25 cellular contexts compared by ENCODE assay signal in the genomic region with DNA sequence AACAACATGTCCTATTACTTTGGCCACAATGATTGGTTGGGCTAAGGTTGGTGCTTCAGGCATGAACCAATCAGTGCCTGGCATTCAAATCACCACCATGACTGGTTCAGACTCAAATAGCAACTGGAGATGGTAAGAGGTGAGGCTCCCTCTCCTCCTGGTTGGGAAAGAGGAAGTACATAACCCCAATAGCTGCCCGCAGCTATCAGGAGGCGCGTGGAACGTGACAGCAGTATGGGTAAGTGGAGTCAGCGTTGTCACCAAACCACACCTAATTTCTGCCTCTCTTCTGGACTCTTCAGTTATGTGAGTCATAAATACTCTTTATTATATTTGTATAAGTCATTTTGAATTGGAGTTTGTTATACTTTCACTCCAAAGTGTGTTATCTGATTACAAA. TPM values are rescaled to one million over a fixed set of nuclear protein-coding genes. Genes with fewer than 3 reads are reported as not detected.
DNase-seq lines count a peak whose midpoint lies in the region; ATAC-seq and TF ChIP-seq lines count a peak whose summit lies in the region.
"Had no signal": no experiment of that assay in that cellular context is flagged by ENCODE, and none has a peak within 500 bp of the region (broad histone marks: within the 10 kb centered on the region; RNA-seq: fewer than 3 reads in every experiment).

No MANE protein-coding gene starts in this region.

- WGBS in stomach, 5 donors, result 73 to 95% (median 78%) methylated on average over 5 of the region's 5 CpGs

- in situ Hi-C loops in KBM-7 (cut with MboI; ENCODE audit: low pct_unique_long_range_greater_than_20kb, low sequenced_read_pairs), result no loop called here

- intact Hi-C loops in stomach (cut with DNase I; ENCODE audit: low total_unique reads), result no loop called here

- TF ChIP-seq EP300 in stomach (IDR thresholded peaks at IDR 0.05), result no peak

- DNase-seq in KBM-7, result peak; percentile 41
- peak; percentile 43 for DNase-seq in OCI-M1 (lab: John Stamatoyannopoulos, UW)
- DNase-seq in fibroblast of mammary gland (ENCODE audit: low read depth), result peak; percentile 28
- no peak for DNase-seq in stomach
- DNase-seq in stimulated activated CD4-positive, alpha-beta T cell treated with anti-CD3 and anti-CD28 coated beads, Interleukin-15, amount 100 ng/mL, for 24 hours, result no peak
- DNase-seq in activated CD4-positive, alpha-beta T cell treated with anti-CD3 and anti-CD28 coated beads, Interleukin-2, amount 50 U/mL, for 4 hours, result no peak
- DNase-seq: activated CD4-positive, alpha-beta memory T cell treated with anti-CD3 and anti-CD28 coated beads, Interleukin-2, amount 10 ng/mL, durations not matched to agents 7 days and 5 days; activated gamma-delta T cell; activated T-cell treated with anti-CD3 and anti-CD28 coated beads for 4 hours; AML-193; CD4-positive, alpha-beta memory T cell; effector memory CD8-positive, alpha-beta T cell; hypothalamus; NCI-H1105 treated with DMSO at 0.1 percent for 48 hours; NCI-H2081; NCI-H345; NCI-H82; nucleus accumbens; PC-9; SJCRH30; stimulated activated CD4-positive, alpha-beta T cell treated with anti-CD3 and anti-CD28 coated beads, Interleukin-2, amount 100 ng/mL, for 48 hours had no signal

- peak overlapping the region in 3 of 5 donors; percentile 37 to 59 (median 42) for H3K27ac ChIP-seq in stomach
- H3K27ac ChIP-seq: PC-9, SJCRH30 had no signal

- H3K9me3 ChIP-seq in stomach, result no peaks in the 10 kb centered on the region
- H3K9me3 ChIP-seq: esophagus muscularis mucosa, SJCRH30, testis had no signal

- no peak overlapping the region for H3K4me3 ChIP-seq in fibroblast of mammary gland (ENCODE audit: control insufficient read depth, low read depth, low read length)
- H3K4me3 ChIP-seq in stomach, result no peak overlapping the region
- H3K4me3 ChIP-seq: PC-9, SJCRH30, testis had no signal

- no peak for ATAC-seq in GM19035 (IDR thresholded peaks at IDR 0.05; ENCODE audit: unreplicated experiment)
- ATAC-seq: effector memory CD8-positive, alpha-beta T cell; stimulated activated memory B cell treated with anti-CD40 and anti-IgM and Interleukin-4, amounts not matched to agents 10 μg/mL and 1 μg/mL and 100 μg/mL, for 72 hours had no signal

- no peak for TF ChIP-seq POLR2A in stomach (IDR thresholded peaks at IDR 0.05)

- no peaks in the 10 kb centered on the region for H3K36me3 ChIP-seq in stomach
- H3K36me3 ChIP-seq: esophagus muscularis mucosa, SJCRH30 had no signal

- H3K27me3 ChIP-seq in stomach, result peaks cover 0 to 7% (median 0%) of the 10 kb centered on the region in 3 donors
- H3K27me3 ChIP-seq: esophagus muscularis mucosa, SJCRH30, testis had no signal

- H3K4me1 ChIP-seq in stomach, result peaks cover 0 to 9% (median 0%) of the 10 kb centered on the region in 4 donors
- H3K4me1 ChIP-seq: testis had no signal

- TF ChIP-seq CTCF in fibroblast of mammary gland (conservative IDR thresholded peaks at IDR 0.05; ENCODE audit: control insufficient read depth, insufficient read depth, low read depth, low read length) (no peak), stomach (IDR thresholded peaks at IDR 0.05) (no peak)

RNA-seq across cellular contexts. Expression of a gene that starts 17.9 kb away (rescaled TPM):
- 10 to 100 TPM in 4 of 5 donors, 1 to 10 TPM in 1; 1.7 to 55.8 (median 54.5) TPM for total RNA-seq in stomach
- polyA plus RNA-seq in stomach, result 1 to 10 TPM; 2.6 to 8.9 (median 3.5) TPM
- total RNA-seq: activated CD4-positive, alpha-beta memory T cell treated with anti-CD3 and anti-CD28 coated beads, Interleukin-2, amount 10 ng/mL, durations not matched to agents 7 days and 5 days; CD4-positive, alpha-beta memory T cell; PC-9; SJCRH30 had no signal
- polyA plus RNA-seq: CD4-positive, alpha-beta memory T cell had no signal

Comparison
In these comparisons a context has a peak if more than half of its experiments do, and no peak if none do; other contexts are left out.
1. DNase-seq: peak in KBM-7 (single experiment), OCI-M1 (single experiment) and fibroblast of mammary gland (single experiment); none in stomach (single experiment), stimulated activated CD4-positive, alpha-beta T cell treated with anti-CD3 and anti-CD28 coated beads, Interleukin-15, amount 100 ng/mL, for 24 hours (single experiment) and activated CD4-positive, alpha-beta T cell treated with anti-CD3 and anti-CD28 coated beads, Interleukin-2, amount 50 U/mL, for 4 hours (0 of 2).